Comparison of ENCODE assay signal across 35 cellular contexts in genomic region chr3:188503647-188504046, GRCh38.
"Had no signal": no experiment of that assay in that cellular context is flagged by ENCODE, and none has a peak within 500 bp of the region (broad histone marks: within the 10 kb centered on the region; RNA-seq: fewer than 3 reads in every experiment).

No MANE protein-coding gene starts in this region.

- H3K4me3 ChIP-seq: adrenal gland, esophagus squamous epithelium, gastrocnemius medialis, heart left ventricle had no signal

- DNase-seq: activated B cell treated with CpG ODN at 0.5 μM for 24 hours; activated CD4-positive, alpha-beta T cell treated with anti-CD3 and anti-CD28 coated beads for 48 hours; activated CD4-positive, alpha-beta T cell treated with anti-CD3 and anti-CD28 coated beads, Interleukin-2, amount 50 U/mL, for 1 hour; activated CD4-positive, alpha-beta T cell treated with anti-CD3 and anti-CD28 coated beads, Interleukin-2, amount 50 U/mL, for 48 hours; activated CD8-positive, alpha-beta memory T cell treated with anti-CD3 and anti-CD28 coated beads for 24 hours; activated CD8-positive, alpha-beta T cell treated with anti-CD3 and anti-CD28 coated beads for 36 hours; activated effector memory CD4-positive, alpha-beta T cell treated with Interleukin-2 at 50 U/mL for 16 hours; activated gamma-delta T cell treated with Interleukin-2 at 50 U/mL for 16 hours; activated naive CD4-positive, alpha-beta T cell treated with anti-CD3 and anti-CD28 coated beads, Interleukin-2, amount 50 U/mL, for 16 hours; activated naive CD4-positive, alpha-beta T cell treated with Interleukin-2 at 50 U/mL for 16 hours; activated T-cell treated with anti-CD3 and anti-CD28 coated beads, Interleukin-2, amount 50 U/mL, for 4 hours; adrenal gland; amygdala; aorta; cortex of kidney; dermis blood vessel endothelial cell; effector CD4-positive, alpha-beta T cell; effector memory CD8-positive, alpha-beta T cell; esophagus squamous epithelium; foreskin fibroblast; gastrocnemius medialis; glutamatergic neuron; heart left ventricle; hypothalamus; T-helper 17 cell; T1000; WERI-Rb-1 had no signal

- H3K4me1 Mint-ChIP-seq: activated T-helper 17 cell treated with anti-CD3 and anti-CD28 coated beads, Interleukin-2, amount 50 U/mL, for 72 hours had no signal

- FAIRE-seq: bronchial epithelial cell, colon had no signal

- H3K27me3 ChIP-seq: adrenal gland, esophagus squamous epithelium, gastrocnemius medialis, heart left ventricle had no signal

- H3K27ac ChIP-seq: adrenal gland, epithelial cell of prostate, esophagus squamous epithelium, gastrocnemius medialis, heart left ventricle, WERI-Rb-1 had no signal

- H3K27me3 Mint-ChIP-seq: activated B cell treated with CpG ODN at 0.5 μM for 24 hours; activated CD8-positive, alpha-beta T cell treated with anti-CD3 and anti-CD28 coated beads for 36 hours; activated naive CD8-positive, alpha-beta T cell; activated T-helper 17 cell treated with anti-CD3 and anti-CD28 coated beads, Interleukin-2, amount 50 U/mL, for 72 hours; central memory CD8-positive, alpha-beta T cell; effector memory CD8-positive, alpha-beta T cell; T-helper 17 cell had no signal

- H3K4me3 Mint-ChIP-seq: activated B cell treated with CpG ODN at 0.5 μM for 24 hours; activated CD8-positive, alpha-beta T cell treated with anti-CD3 and anti-CD28 coated beads for 36 hours; activated naive CD8-positive, alpha-beta T cell; activated T-cell treated with anti-CD3 and anti-CD28 coated beads, Interleukin-2, amount 50 U/mL, for 4 hours; activated T-helper 17 cell treated with anti-CD3 and anti-CD28 coated beads, Interleukin-2, amount 50 U/mL, for 72 hours; brain; central memory CD8-positive, alpha-beta T cell; effector memory CD8-positive, alpha-beta T cell; T-helper 17 cell; T-helper 2 cell treated with Interferon-gamma antibody and Interleukin-4, amounts not matched to agents 5 μg/mL and 100 μg/mL, for 36 hours had no signal

- H3K27ac Mint-ChIP-seq: activated B cell treated with CpG ODN at 0.5 μM for 24 hours; activated CD8-positive, alpha-beta T cell treated with anti-CD3 and anti-CD28 coated beads for 36 hours; activated naive CD8-positive, alpha-beta T cell; activated T-helper 17 cell treated with anti-CD3 and anti-CD28 coated beads, Interleukin-2, amount 50 U/mL, for 72 hours; brain; T-helper 17 cell; T-helper 2 cell treated with Interferon-gamma antibody and Interleukin-4, amounts not matched to agents 5 μg/mL and 100 μg/mL, for 36 hours had no signal

- H3K4me1 ChIP-seq: adrenal gland had no signal

- H3K36me3 ChIP-seq: adrenal gland, esophagus squamous epithelium, gastrocnemius medialis, heart left ventricle, WERI-Rb-1 had no signal
